ENCODE assay signal across 13 cellular contexts in genomic region chr20:47349365-47350180, GRCh38. TPM values are rescaled to one million over a fixed set of nuclear protein-coding genes. Genes with fewer than 3 reads are reported as not detected.
DNase-seq lines count a peak whose midpoint lies in the region; ATAC-seq and TF ChIP-seq lines count a peak whose summit lies in the region.
"Had no signal": no experiment of that assay in that cellular context is flagged by ENCODE, and none has a peak within 500 bp of the region (broad histone marks: within the 10 kb centered on the region; RNA-seq: fewer than 3 reads in every experiment).

No MANE protein-coding gene starts in this region.

- H3K4me1 Mint-ChIP-seq in WTC11 = peaks cover 3% of the 10 kb centered on the region

- H3K9me3 ChIP-seq in right cardiac atrium (ENCODE audit: control insufficient read depth, low read length) = no peaks in the 10 kb centered on the region
- H3K9me3 ChIP-seq in skeletal muscle tissue (ENCODE audit: control insufficient read depth in 3 of 3, low read length in 3 of 3) = no peaks in the 10 kb centered on the region

- H3K27ac ChIP-seq in right cardiac atrium (ENCODE audit: low read length) (peak overlapping the region; percentile 81), skeletal muscle tissue (ENCODE audit: low read depth, low read length) (peak overlapping the region; percentile 71)

- CTCF ChIA-PET in WTC11 (lab: Charles Lee) = interaction anchor here (0.6 to 2.3 kb wide), 8 partner anchors 10 to 144 kb away, joined by 3 to 18 read pairs (median 3); no protein-coding TSS in a partner anchor

- no peaks in the 10 kb centered on the region for H3K27me3 ChIP-seq in right cardiac atrium (ENCODE audit: control insufficient read depth, insufficient read depth)
- no peaks in the 10 kb centered on the region for H3K27me3 ChIP-seq in skeletal muscle tissue (ENCODE audit: control insufficient read depth in 3 of 3, insufficient read depth in 3 of 3, low read length in 3 of 3)

- H3K4me1 ChIP-seq in right cardiac atrium (ENCODE audit: control insufficient read depth, insufficient read depth, low read length) (peaks cover 23% of the 10 kb centered on the region), skeletal muscle tissue (ENCODE audit: control insufficient read depth in 3 of 3, insufficient read depth in 3 of 3, low read length in 3 of 3) (peaks cover 65 to 73% (median 71%) of the 10 kb centered on the region in 3 donors)

- TF ChIP-seq CTCF in GM12865 (IDR thresholded peaks at IDR 0.05; ENCODE audit: insufficient read depth, low read depth, low read length, missing control alignments) (no peak), WTC11 (IDR thresholded peaks at IDR 0.05) (no peak)

- no peak overlapping the region for H3K27ac Mint-ChIP-seq in WTC11
- H3K27ac Mint-ChIP-seq: HFFc6; stimulated activated naive CD8-positive, alpha-beta T cell treated with anti-CD3 and anti-CD28 coated beads, Interleukin-15, amount 100 ng/mL, for 72 hours had no signal

- intact Hi-C loops in right cardiac atrium (cut with DNase I) = loop anchor here in 1 of 4 donors (10.0 kb wide), 1 partner anchor 45 kb away; no protein-coding TSS in a partner anchor

- H3K27me3 Mint-ChIP-seq in WTC11 (ENCODE audit: low read depth) = no peaks in the 10 kb centered on the region
- H3K27me3 Mint-ChIP-seq: stimulated activated naive CD8-positive, alpha-beta T cell treated with anti-CD3 and anti-CD28 coated beads, Interleukin-15, amount 100 ng/mL, for 72 hours had no signal

- H3K36me3 ChIP-seq in skeletal muscle tissue (ENCODE audit: control insufficient read depth in 3 of 3, insufficient read depth in 3 of 3, low read length in 3 of 3) = peaks cover 0 to 6% (median 3%) of the 10 kb centered on the region in 3 donors

- peak overlapping the region in 2 of 3 donors; percentile 24 to 79 for H3K9ac ChIP-seq in skeletal muscle tissue (ENCODE audit: low read depth in 1 of 3, low read length in 3 of 3)

- DNase-seq in GM12865 (ENCODE audit: low read depth) = no peak
- DNase-seq in WTC11 (ENCODE audit: low spot score) = no peak
- DNase-seq in right cardiac atrium = no peak
- no peak for DNase-seq in NK-92 treated with Interleukin-12 subunit alpha and Interleukin-12 subunit beta, amount 100 ng/mL, for 24 hours (lab: John Stamatoyannopoulos, UW)
- DNase-seq: activated CD8-positive, alpha-beta memory T cell treated with anti-CD3 and anti-CD28 coated beads, Interleukin-2, amount 50 U/mL, for 48 hours; HFFc6; occipital lobe; SIG-M5; stimulated activated naive CD8-positive, alpha-beta T cell treated with anti-CD3 and anti-CD28 coated beads, Interleukin-15, amount 100 ng/mL, for 72 hours had no signal

- ATAC-seq in WTC11 (peak; percentile 9; the same call in 1 of the 2 replicates), right cardiac atrium (no peak), HG02571 (IDR thresholded peaks at IDR 0.05; ENCODE audit: unreplicated experiment) (no peak), GM19397 (IDR thresholded peaks at IDR 0.05; ENCODE audit: unreplicated experiment) (no peak), GM18511 (IDR thresholded peaks at IDR 0.05; ENCODE audit: unreplicated experiment) (no peak)

- peaks cover 20% of the 10 kb centered on the region for H3K36me3 Mint-ChIP-seq in WTC11

- H3K9me3 Mint-ChIP-seq in WTC11 = no peaks in the 10 kb centered on the region
- H3K9me3 Mint-ChIP-seq: HFFc6; stimulated activated naive CD8-positive, alpha-beta T cell treated with anti-CD3 and anti-CD28 coated beads, Interleukin-15, amount 100 ng/mL, for 72 hours had no signal

- H3K4me3 ChIP-seq in GM12865 (ENCODE audit: low read depth, low read length) (peak overlapping the region; percentile 67), right cardiac atrium (ENCODE audit: low read length) (no peak overlapping the region), skeletal muscle tissue (ENCODE audit: low read length in 3 of 3) (peak overlapping the region; percentile 1 to 62 (median 44))

- POLR2A ChIA-PET in WTC11 (lab: Charles Lee) = interaction anchor here (0.6 to 1.9 kb wide), 3 partner anchors 10 to 31 kb away, joined by 3 to 10 read pairs (median 4); no protein-coding TSS in a partner anchor

- 43% methylated on average over 7 of the region's 7 CpGs for WGBS in right cardiac atrium

- H3K4me3 Mint-ChIP-seq in WTC11 = no peak overlapping the region
- H3K4me3 Mint-ChIP-seq: HFFc6; stimulated activated naive CD8-positive, alpha-beta T cell treated with anti-CD3 and anti-CD28 coated beads, Interleukin-15, amount 100 ng/mL, for 72 hours had no signal

TF ChIP-seq in WTC11, 78 proteins besides CTCF, POLR2A, EP300 and RAD21:
- TF ChIP-seq ZBTB21 (CRISPR knock-in tag; IDR thresholded peaks at IDR 0.05; ENCODE audit: borderline replicate concordance) (no peak), GABPB1 (CRISPR knock-in tag; IDR thresholded peaks at IDR 0.05) (no peak), TP53 (CRISPR knock-in tag; IDR thresholded peaks at IDR 0.05) (no peak), ZNF281 (CRISPR knock-in tag; IDR thresholded peaks at IDR 0.05) (no peak), FOXK1 (CRISPR knock-in tag; IDR thresholded peaks at IDR 0.05) (no peak), RORB (CRISPR knock-in tag; IDR thresholded peaks at IDR 0.05) (no peak)
- TF ChIP-seq, protein P1, sequence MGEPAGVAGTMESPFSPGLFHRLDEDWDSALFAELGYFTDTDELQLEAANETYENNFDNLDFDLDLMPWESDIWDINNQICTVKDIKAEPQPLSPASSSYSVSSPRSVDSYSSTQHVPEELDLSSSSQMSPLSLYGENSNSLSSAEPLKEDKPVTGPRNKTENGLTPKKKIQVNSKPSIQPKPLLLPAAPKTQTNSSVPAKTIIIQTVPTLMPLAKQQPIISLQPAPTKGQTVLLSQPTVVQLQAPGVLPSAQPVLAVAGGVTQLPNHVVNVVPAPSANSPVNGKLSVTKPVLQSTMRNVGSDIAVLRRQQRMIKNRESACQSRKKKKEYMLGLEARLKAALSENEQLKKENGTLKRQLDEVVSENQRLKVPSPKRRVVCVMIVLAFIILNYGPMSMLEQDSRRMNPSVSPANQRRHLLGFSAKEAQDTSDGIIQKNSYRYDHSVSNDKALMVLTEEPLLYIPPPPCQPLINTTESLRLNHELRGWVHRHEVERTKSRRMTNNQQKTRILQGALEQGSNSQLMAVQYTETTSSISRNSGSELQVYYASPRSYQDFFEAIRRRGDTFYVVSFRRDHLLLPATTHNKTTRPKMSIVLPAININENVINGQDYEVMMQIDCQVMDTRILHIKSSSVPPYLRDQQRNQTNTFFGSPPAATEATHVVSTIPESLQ (CRISPR knock-in tag; IDR thresholded peaks at IDR 0.05) = no peak

RNA-seq across cellular contexts. Expression of gene ZMYND8, which starts 6.9 kb away (rescaled TPM):
- total RNA-seq in WTC11 (2021) (114 to 149 TPM (median 127 TPM) in 3 replicates), right cardiac atrium (10 to 100 TPM; 20.4 to 35.7 (median 31.4) TPM), skeletal muscle tissue (13.6 TPM)
- 10.0 TPM for polyA plus RNA-seq in right cardiac atrium
